In genomic region chr15:88511161-88511560, GRCh38 we compare ENCODE assay signal across 28 cellular contexts.
"Had no signal": no experiment of that assay in that cellular context is flagged by ENCODE, and none has a peak within 500 bp of the region (broad histone marks: within the 10 kb centered on the region; RNA-seq: fewer than 3 reads in every experiment).

No MANE protein-coding gene starts in this region.

- H3K36me3 ChIP-seq: transverse colon had no signal

- DNase-seq: stimulated activated CD4-positive, alpha-beta T cell treated with anti-CD3 and anti-CD28 coated beads, Interleukin-2, amount 100 ng/mL, for 24 hours; stimulated activated CD4-positive, alpha-beta T cell treated with anti-CD3 and anti-CD28 coated beads, Interleukin-2, amount 100 ng/mL, for 48 hours; stimulated activated CD4-positive, alpha-beta T cell treated with anti-CD3 and anti-CD28 coated beads, Interleukin-4, amount 100 ng/mL, for 1 hour; stimulated activated CD4-positive, alpha-beta T cell treated with anti-CD3 and anti-CD28 coated beads, Interleukin-4, amount 100 ng/mL, for 24 hours; stimulated activated CD4-positive, alpha-beta T cell treated with anti-CD3 and anti-CD28 coated beads, Interleukin-4, amount 100 ng/mL, for 4 hours; stimulated activated CD8-positive, alpha-beta memory T cell treated with anti-CD3 and anti-CD28 coated beads, Interleukin-4, amount 100 ng/mL, for 48 hours; stimulated activated naive CD4-positive, alpha-beta T cell; stimulated activated naive CD4-positive, alpha-beta T cell treated with Interleukin-2 at 50 U/mL for 16 hours; stimulated activated naive CD8-positive, alpha-beta T cell treated with anti-CD3 and anti-CD28 coated beads, Interleukin-15, amount 100 ng/mL, for 72 hours; stimulated activated naive CD8-positive, alpha-beta T cell treated with anti-CD3 and anti-CD28 coated beads, Interleukin-15, Interleukin-2, amounts not matched to agents 100 U/mL and 50 U/mL, for 24 hours; stomach; substantia nigra; testis; thyroid gland; tibial artery; transverse colon; upper lobe of right lung; uterus had no signal

- H3K27ac Mint-ChIP-seq: stimulated activated effector memory CD8-positive, alpha-beta T cell treated with anti-CD3 and anti-CD28 coated beads, Interleukin-12 subunit alpha, Interleukin-12 subunit beta, amount 100 ng/mL, for 72 hours; stimulated activated memory B cell treated with anti-CD40 and anti-IgM and Interleukin-4, amounts not matched to agents 10 μg/mL and 1 μg/mL and 100 μg/mL, for 72 hours; stimulated activated naive CD8-positive, alpha-beta T cell treated with anti-CD3 and anti-CD28 coated beads, Interleukin-15, amount 100 ng/mL, for 72 hours; stimulated activated naive CD8-positive, alpha-beta T cell treated with anti-CD3 and anti-CD28 coated beads, Interleukin-15, Interleukin-2, amounts not matched to agents 100 ng/mL and 50 ng/mL, for 24 hours; type B pancreatic cell had no signal

- H3K9me3 Mint-ChIP-seq: stimulated activated effector memory CD8-positive, alpha-beta T cell treated with anti-CD3 and anti-CD28 coated beads, Interleukin-12 subunit alpha, Interleukin-12 subunit beta, amount 100 ng/mL, for 72 hours; stimulated activated memory B cell treated with anti-CD40 and anti-IgM and Interleukin-4, amounts not matched to agents 10 μg/mL and 1 μg/mL and 100 μg/mL, for 72 hours; stimulated activated naive CD8-positive, alpha-beta T cell treated with anti-CD3 and anti-CD28 coated beads, Interleukin-15, amount 100 ng/mL, for 72 hours; stimulated activated naive CD8-positive, alpha-beta T cell treated with anti-CD3 and anti-CD28 coated beads, Interleukin-15, Interleukin-2, amounts not matched to agents 100 ng/mL and 50 ng/mL, for 24 hours; type B pancreatic cell had no signal

- H3K27me3 Mint-ChIP-seq: stimulated activated memory B cell treated with anti-CD40 and anti-IgM and Interleukin-4, amounts not matched to agents 10 μg/mL and 1 μg/mL and 100 μg/mL, for 72 hours; stimulated activated naive CD8-positive, alpha-beta T cell treated with anti-CD3 and anti-CD28 coated beads, Interleukin-15, amount 100 ng/mL, for 72 hours; stimulated activated naive CD8-positive, alpha-beta T cell treated with anti-CD3 and anti-CD28 coated beads, Interleukin-15, Interleukin-2, amounts not matched to agents 100 ng/mL and 50 ng/mL, for 24 hours; type B pancreatic cell had no signal

- H3K27me3 ChIP-seq: stomach, suprapubic skin, testis, thyroid gland, tibial artery, tibial nerve, transverse colon, upper lobe of left lung, upper lobe of right lung, uterus, vagina had no signal

- H3K4me3 ChIP-seq: stomach, suprapubic skin, testis, thoracic aorta, thyroid gland, tibial artery, tibial nerve, transverse colon, upper lobe of left lung, upper lobe of right lung, uterus, vagina had no signal

- H3K4me1 Mint-ChIP-seq: stimulated activated effector memory CD8-positive, alpha-beta T cell treated with anti-CD3 and anti-CD28 coated beads, Interleukin-12 subunit alpha, Interleukin-12 subunit beta, amount 100 ng/mL, for 72 hours had no signal

- H3K4me1 ChIP-seq: stomach, suprapubic skin, testis, thyroid gland, tibial artery, tibial nerve, upper lobe of left lung, upper lobe of right lung, uterus, vagina had no signal

- H3K27ac ChIP-seq: stomach, suprapubic skin, testis, thoracic aorta, thyroid gland, tibial artery, tibial nerve, transverse colon, upper lobe of left lung, upper lobe of right lung, uterus, vagina had no signal

- FAIRE-seq: urothelium cell line had no signal

- ATAC-seq: stimulated activated effector memory CD8-positive, alpha-beta T cell treated with anti-CD3 and anti-CD28 coated beads, Interleukin-12 subunit alpha, Interleukin-12 subunit beta, amount 100 ng/mL, for 72 hours; stimulated activated memory B cell treated with anti-CD40 and anti-IgM and Interleukin-4, amounts not matched to agents 10 μg/mL and 1 μg/mL and 100 μg/mL, for 72 hours; stimulated activated naive CD8-positive, alpha-beta T cell treated with anti-CD3 and anti-CD28 coated beads, Interleukin-15, amount 100 ng/mL, for 72 hours; stimulated activated naive CD8-positive, alpha-beta T cell treated with anti-CD3 and anti-CD28 coated beads, Interleukin-15, Interleukin-2, amounts not matched to agents 100 U/mL and 50 U/mL, for 24 hours; upper lobe of right lung had no signal

- H3K4me3 Mint-ChIP-seq: stimulated activated effector memory CD8-positive, alpha-beta T cell treated with anti-CD3 and anti-CD28 coated beads, Interleukin-12 subunit alpha, Interleukin-12 subunit beta, amount 100 ng/mL, for 72 hours; stimulated activated memory B cell treated with anti-CD40 and anti-IgM and Interleukin-4, amounts not matched to agents 10 μg/mL and 1 μg/mL and 100 μg/mL, for 72 hours; stimulated activated naive CD8-positive, alpha-beta T cell treated with anti-CD3 and anti-CD28 coated beads, Interleukin-15, amount 100 ng/mL, for 72 hours; stimulated activated naive CD8-positive, alpha-beta T cell treated with anti-CD3 and anti-CD28 coated beads, Interleukin-15, Interleukin-2, amounts not matched to agents 100 ng/mL and 50 ng/mL, for 24 hours; type B pancreatic cell had no signal

- H3K9me3 ChIP-seq: stomach, suprapubic skin, testis, thoracic aorta, thyroid gland, tibial artery, tibial nerve, transverse colon, upper lobe of left lung, upper lobe of right lung, uterus, vagina had no signal
